Comparison of ENCODE assay signal across 2 cellular contexts in the genomic region with DNA sequence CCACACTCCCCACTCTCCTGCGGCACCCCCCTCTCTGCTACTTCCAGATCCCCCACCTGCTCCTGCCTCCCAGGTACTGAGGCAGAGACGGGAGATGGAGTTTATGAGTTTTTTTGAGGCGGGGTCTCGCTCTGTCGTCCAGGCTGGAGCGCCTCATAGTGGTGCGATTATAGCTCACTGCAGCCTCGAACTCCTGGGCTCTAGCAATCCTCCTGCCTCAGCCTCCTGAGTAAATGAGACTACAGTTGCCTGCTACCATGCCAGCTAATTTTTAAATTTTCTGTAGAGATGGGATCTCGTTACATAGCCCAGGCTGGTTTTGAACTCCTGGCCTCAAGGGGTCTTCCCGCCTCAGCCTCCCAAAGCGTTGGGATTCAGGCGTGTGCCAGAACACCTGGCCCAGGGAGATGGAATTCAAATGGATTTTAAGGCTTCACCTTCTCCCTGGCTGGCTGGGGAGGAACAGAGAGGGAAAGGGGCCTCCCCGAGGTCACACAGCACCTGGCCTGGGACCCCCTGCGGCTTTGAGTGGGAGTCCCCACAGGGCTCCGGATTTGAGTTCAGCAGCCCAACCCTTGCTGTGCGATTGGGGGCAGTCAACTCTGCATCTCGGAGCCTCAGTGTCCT.
TF ChIP-seq lines count a peak whose summit lies in the region.

No MANE protein-coding gene starts in this region.

TF ChIP-seq in GM23338, 12 proteins besides CTCF, POLR2A, EP300 and RAD21 (continues in another document):
- TF ChIP-seq, protein P1, sequence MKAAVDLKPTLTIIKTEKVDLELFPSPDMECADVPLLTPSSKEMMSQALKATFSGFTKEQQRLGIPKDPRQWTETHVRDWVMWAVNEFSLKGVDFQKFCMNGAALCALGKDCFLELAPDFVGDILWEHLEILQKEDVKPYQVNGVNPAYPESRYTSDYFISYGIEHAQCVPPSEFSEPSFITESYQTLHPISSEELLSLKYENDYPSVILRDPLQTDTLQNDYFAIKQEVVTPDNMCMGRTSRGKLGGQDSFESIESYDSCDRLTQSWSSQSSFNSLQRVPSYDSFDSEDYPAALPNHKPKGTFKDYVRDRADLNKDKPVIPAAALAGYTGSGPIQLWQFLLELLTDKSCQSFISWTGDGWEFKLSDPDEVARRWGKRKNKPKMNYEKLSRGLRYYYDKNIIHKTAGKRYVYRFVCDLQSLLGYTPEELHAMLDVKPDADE (IDR thresholded peaks at IDR 0.05): no peak
- TF ChIP-seq, protein P2, sequence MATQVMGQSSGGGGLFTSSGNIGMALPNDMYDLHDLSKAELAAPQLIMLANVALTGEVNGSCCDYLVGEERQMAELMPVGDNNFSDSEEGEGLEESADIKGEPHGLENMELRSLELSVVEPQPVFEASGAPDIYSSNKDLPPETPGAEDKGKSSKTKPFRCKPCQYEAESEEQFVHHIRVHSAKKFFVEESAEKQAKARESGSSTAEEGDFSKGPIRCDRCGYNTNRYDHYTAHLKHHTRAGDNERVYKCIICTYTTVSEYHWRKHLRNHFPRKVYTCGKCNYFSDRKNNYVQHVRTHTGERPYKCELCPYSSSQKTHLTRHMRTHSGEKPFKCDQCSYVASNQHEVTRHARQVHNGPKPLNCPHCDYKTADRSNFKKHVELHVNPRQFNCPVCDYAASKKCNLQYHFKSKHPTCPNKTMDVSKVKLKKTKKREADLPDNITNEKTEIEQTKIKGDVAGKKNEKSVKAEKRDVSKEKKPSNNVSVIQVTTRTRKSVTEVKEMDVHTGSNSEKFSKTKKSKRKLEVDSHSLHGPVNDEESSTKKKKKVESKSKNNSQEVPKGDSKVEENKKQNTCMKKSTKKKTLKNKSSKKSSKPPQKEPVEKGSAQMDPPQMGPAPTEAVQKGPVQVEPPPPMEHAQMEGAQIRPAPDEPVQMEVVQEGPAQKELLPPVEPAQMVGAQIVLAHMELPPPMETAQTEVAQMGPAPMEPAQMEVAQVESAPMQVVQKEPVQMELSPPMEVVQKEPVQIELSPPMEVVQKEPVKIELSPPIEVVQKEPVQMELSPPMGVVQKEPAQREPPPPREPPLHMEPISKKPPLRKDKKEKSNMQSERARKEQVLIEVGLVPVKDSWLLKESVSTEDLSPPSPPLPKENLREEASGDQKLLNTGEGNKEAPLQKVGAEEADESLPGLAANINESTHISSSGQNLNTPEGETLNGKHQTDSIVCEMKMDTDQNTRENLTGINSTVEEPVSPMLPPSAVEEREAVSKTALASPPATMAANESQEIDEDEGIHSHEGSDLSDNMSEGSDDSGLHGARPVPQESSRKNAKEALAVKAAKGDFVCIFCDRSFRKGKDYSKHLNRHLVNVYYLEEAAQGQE (IDR thresholded peaks at IDR 0.05; ENCODE audit: unreplicated experiment): no peak
- no peak for TF ChIP-seq EZH2 (IDR thresholded peaks at IDR 0.05; ENCODE audit: low read depth, unreplicated experiment)
- TF ChIP-seq JUNB (IDR thresholded peaks at IDR 0.05; ENCODE audit: unreplicated experiment): no peak
- TF ChIP-seq POLR2AphosphoS5 (IDR thresholded peaks at IDR 0.05; ENCODE audit: low read depth): no peak
- no peak for TF ChIP-seq CREB1 (CRISPR knock-in tag; IDR thresholded peaks at IDR 0.05; ENCODE audit: low read depth)
- TF ChIP-seq STAT1 (IDR thresholded peaks at IDR 0.05; ENCODE audit: unreplicated experiment): no peak
- TF ChIP-seq EZH2phosphoT487 (IDR thresholded peaks at IDR 0.05; ENCODE audit: unreplicated experiment): no peak
- no peak for TF ChIP-seq ZNF114 (CRISPR knock-in tag; IDR thresholded peaks at IDR 0.05)

TF ChIP-seq in K562, 482 proteins besides CTCF, POLR2A, EP300 and RAD21:
- no peak for TF ChIP-seq ETS2 (tag; IDR thresholded peaks at IDR 0.05; ENCODE audit: borderline replicate concordance, poor library complexity, severe bottlenecking)
- TF ChIP-seq FOXJ3 (CRISPR knock-in tag; IDR thresholded peaks at IDR 0.05): no peak
- TF ChIP-seq KDM1A (IDR thresholded peaks at IDR 0.05): peak; percentile 48 to 76; a peak in 3 of 4 replicates
- TF ChIP-seq ZFX (CRISPR knock-in tag; IDR thresholded peaks at IDR 0.05): no peak
- peak; percentile 74 for TF ChIP-seq RBM25 (IDR thresholded peaks at IDR 0.05; ENCODE audit: low read depth, low read length, severe bottlenecking)
- TF ChIP-seq ZBTB1 (CRISPR knock-in tag; IDR thresholded peaks at IDR 0.05; ENCODE audit: borderline replicate concordance, low read depth): no peak
- no peak for TF ChIP-seq MAFG (tag; conservative IDR thresholded peaks at IDR 0.05)
- TF ChIP-seq, protein P3, sequence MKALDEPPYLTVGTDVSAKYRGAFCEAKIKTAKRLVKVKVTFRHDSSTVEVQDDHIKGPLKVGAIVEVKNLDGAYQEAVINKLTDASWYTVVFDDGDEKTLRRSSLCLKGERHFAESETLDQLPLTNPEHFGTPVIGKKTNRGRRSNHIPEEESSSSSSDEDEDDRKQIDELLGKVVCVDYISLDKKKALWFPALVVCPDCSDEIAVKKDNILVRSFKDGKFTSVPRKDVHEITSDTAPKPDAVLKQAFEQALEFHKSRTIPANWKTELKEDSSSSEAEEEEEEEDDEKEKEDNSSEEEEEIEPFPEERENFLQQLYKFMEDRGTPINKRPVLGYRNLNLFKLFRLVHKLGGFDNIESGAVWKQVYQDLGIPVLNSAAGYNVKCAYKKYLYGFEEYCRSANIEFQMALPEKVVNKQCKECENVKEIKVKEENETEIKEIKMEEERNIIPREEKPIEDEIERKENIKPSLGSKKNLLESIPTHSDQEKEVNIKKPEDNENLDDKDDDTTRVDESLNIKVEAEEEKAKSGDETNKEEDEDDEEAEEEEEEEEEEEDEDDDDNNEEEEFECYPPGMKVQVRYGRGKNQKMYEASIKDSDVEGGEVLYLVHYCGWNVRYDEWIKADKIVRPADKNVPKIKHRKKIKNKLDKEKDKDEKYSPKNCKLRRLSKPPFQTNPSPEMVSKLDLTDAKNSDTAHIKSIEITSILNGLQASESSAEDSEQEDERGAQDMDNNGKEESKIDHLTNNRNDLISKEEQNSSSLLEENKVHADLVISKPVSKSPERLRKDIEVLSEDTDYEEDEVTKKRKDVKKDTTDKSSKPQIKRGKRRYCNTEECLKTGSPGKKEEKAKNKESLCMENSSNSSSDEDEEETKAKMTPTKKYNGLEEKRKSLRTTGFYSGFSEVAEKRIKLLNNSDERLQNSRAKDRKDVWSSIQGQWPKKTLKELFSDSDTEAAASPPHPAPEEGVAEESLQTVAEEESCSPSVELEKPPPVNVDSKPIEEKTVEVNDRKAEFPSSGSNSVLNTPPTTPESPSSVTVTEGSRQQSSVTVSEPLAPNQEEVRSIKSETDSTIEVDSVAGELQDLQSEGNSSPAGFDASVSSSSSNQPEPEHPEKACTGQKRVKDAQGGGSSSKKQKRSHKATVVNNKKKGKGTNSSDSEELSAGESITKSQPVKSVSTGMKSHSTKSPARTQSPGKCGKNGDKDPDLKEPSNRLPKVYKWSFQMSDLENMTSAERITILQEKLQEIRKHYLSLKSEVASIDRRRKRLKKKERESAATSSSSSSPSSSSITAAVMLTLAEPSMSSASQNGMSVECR (CRISPR knock-in tag; IDR thresholded peaks at IDR 0.05): no peak
- TF ChIP-seq, protein P4, sequence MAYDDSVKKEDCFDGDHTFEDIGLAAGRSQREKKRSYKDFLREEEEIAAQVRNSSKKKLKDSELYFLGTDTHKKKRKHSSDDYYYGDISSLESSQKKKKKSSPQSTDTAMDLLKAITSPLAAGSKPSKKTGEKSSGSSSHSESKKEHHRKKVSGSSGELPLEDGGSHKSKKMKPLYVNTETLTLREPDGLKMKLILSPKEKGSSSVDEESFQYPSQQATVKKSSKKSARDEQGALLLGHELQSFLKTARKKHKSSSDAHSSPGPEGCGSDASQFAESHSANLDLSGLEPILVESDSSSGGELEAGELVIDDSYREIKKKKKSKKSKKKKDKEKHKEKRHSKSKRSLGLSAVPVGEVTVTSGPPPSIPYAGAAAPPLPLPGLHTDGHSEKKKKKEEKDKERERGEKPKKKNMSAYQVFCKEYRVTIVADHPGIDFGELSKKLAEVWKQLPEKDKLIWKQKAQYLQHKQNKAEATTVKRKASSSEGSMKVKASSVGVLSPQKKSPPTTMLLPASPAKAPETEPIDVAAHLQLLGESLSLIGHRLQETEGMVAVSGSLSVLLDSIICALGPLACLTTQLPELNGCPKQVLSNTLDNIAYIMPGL (CRISPR knock-in tag; IDR thresholded peaks at IDR 0.05): no peak
- TF ChIP-seq TRIM28 (IDR thresholded peaks at IDR 0.05): no peak
- TF ChIP-seq, protein P5, sequence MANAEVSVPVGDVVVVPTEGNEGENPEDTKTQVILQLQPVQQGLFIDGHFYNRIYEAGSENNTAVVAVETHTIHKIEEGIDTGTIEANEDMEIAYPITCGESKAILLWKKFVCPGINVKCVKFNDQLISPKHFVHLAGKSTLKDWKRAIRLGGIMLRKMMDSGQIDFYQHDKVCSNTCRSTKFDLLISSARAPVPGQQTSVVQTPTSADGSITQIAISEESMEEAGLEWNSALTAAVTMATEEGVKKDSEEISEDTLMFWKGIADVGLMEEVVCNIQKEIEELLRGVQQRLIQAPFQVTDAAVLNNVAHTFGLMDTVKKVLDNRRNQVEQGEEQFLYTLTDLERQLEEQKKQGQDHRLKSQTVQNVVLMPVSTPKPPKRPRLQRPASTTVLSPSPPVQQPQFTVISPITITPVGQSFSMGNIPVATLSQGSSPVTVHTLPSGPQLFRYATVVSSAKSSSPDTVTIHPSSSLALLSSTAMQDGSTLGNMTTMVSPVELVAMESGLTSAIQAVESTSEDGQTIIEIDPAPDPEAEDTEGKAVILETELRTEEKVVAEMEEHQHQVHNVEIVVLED (CRISPR knock-in tag; IDR thresholded peaks at IDR 0.05): no peak
- no peak for TF ChIP-seq BRD9 (IDR thresholded peaks at IDR 0.05; ENCODE audit: low read depth, partially characterized antibody)
- no peak for TF ChIP-seq ASH1L (IDR thresholded peaks at IDR 0.05; ENCODE audit: borderline replicate concordance, low read depth, partially characterized antibody)
- peak; percentile 85 for TF ChIP-seq ZFP36 (IDR thresholded peaks at IDR 0.05; ENCODE audit: low read depth, low read length, partially characterized antibody)
- TF ChIP-seq ZBTB7A (IDR thresholded peaks at IDR 0.05; ENCODE audit: borderline replicate concordance, control insufficient read depth, low read depth, low read length): peak; percentile 6; the same call in 1 of the 2 replicates
- no peak for TF ChIP-seq XRCC3 (IDR thresholded peaks at IDR 0.05)
- TF ChIP-seq BCOR (IDR thresholded peaks at IDR 0.05): peak; percentile 84
